ENCODE assay signal across 34 cellular contexts in genomic region chr22:34306361-34306760, GRCh38.
"Had no signal": no experiment of that assay in that cellular context is flagged by ENCODE, and none has a peak within 500 bp of the region (broad histone marks: within the 10 kb centered on the region; RNA-seq: fewer than 3 reads in every experiment).

No MANE protein-coding gene starts in this region.

- DNase-seq: Karpas-422, Kasumi-1, MG63, MM.1S, MV-4-11, NCI-H1048, NCI-H1092, NCI-H1092 treated with DMSO at 0.1 percent for 48 hours, NCI-H1105, NCI-H1105 treated with DMSO at 0.1 percent for 48 hours, NCI-H1417, NCI-H1417 treated with DMSO at 0.1 percent for 48 hours, NCI-H1436, NCI-H1436 treated with DMSO at 0.1 percent for 48 hours, NCI-H146, NCI-H1694, NCI-H1694 treated with DMSO at 0.1 percent for 48 hours, NCI-H187, NCI-H187 treated with DMSO at 0.1 percent for 48 hours, NCI-H1930, NCI-H2029, NCI-H2029 treated with DMSO at 0.1 percent for 48 hours, NCI-H2081, NCI-H2081 treated with DMSO at 0.1 percent for 48 hours, NCI-H2107, NCI-H2171, NCI-H2171 treated with DMSO at 0.1 percent for 48 hours, NCI-H2227 treated with DMSO at 0.1 percent for 48 hours, NCI-H226, NCI-H345, NCI-H446, NCI-H446 treated with DMSO at 0.1 percent for 48 hours, NCI-H510A, NCI-H510A treated with DMSO at 0.1 percent for 48 hours had no signal

- H3K4me3 ChIP-seq: MG63 had no signal

- H3K36me3 ChIP-seq: MG63 had no signal

- H3K27me3 ChIP-seq: MG63 had no signal

- H3K9me3 ChIP-seq: MG63 had no signal
